10 cellular contexts compared by ENCODE assay signal in genomic region chr6:44221961-44222335, GRCh38. TPM values are rescaled to one million over a fixed set of nuclear protein-coding genes. Genes with fewer than 3 reads are reported as not detected.
DNase-seq lines count a peak whose midpoint lies in the region; ATAC-seq and TF ChIP-seq lines count a peak whose summit lies in the region.
"Had no signal": no experiment of that assay in that cellular context is flagged by ENCODE, and none has a peak within 500 bp of the region (broad histone marks: within the 10 kb centered on the region; RNA-seq: fewer than 3 reads in every experiment).

No MANE protein-coding gene starts in this region.

- RAD21 ChIA-PET in HCT116 (lab: Charles Lee; ENCODE audit: low non-redundant PET in 1 of 2, low total read pairs in 2 of 2, uncharacterized antibody in 2 of 2, unreplicated experiment in 2 of 2) = no interaction called here

- POLR2A ChIA-PET in HCT116 (lab: Charles Lee) = interaction anchor here (4.5 kb wide), 1 partner anchor 25 kb away, joined by 22 read pairs; the partner anchor contains the start of gene HSP90AB1

- peaks cover 0 to 5% of the 10 kb centered on the region in 2 experiments; a peak in 1 of 4 replicates for H3K36me3 ChIP-seq in HCT116 (ENCODE audit: control insufficient read depth in 1 of 2, insufficient read depth in 2 of 2, low read length in 2 of 2)
- no peaks in the 10 kb centered on the region for H3K36me3 ChIP-seq in SK-N-MC (ENCODE audit: insufficient read depth, low read length)
- H3K36me3 ChIP-seq in iPS-20b (ENCODE audit: insufficient read depth, low read depth, low read length) = peaks cover 3% of the 10 kb centered on the region; the same call in 1 of the 2 replicates
- H3K36me3 ChIP-seq in skeletal muscle tissue (ENCODE audit: control insufficient read depth in 3 of 3, insufficient read depth in 3 of 3, low read length in 3 of 3) = no peaks in the 10 kb centered on the region

- H3K4me3 ChIP-seq in HCT116 (replicated peaks in 1 of 2; ENCODE audit: low read depth in 1 of 2, low read length in 2 of 2) (no peak overlapping the region; a peak in 1 of 4 replicates), SK-N-MC (peak overlapping the region; percentile 12; the same call in 1 of the 2 replicates), iPS-20b (ENCODE audit: low read length) (0 out of 2 replicates have a peak overlapping the region, but pooled peaks have one; percentile 4), skeletal muscle tissue (ENCODE audit: low read length in 3 of 3) (peak overlapping the region in 2 of 3 donors; percentile 32 to 60)

- peaks cover 4% of the 10 kb centered on the region; the same call in 1 of the 2 replicates for H4K20me1 ChIP-seq in HCT116 (ENCODE audit: insufficient read depth)

- TF ChIP-seq CTCF in HCT116 (IDR thresholded peaks at IDR 0.05 in 2 of 3, conservative IDR thresholded peaks at IDR 0.05 in 1 of 3; ENCODE audit: borderline replicate concordance in 1 of 3, insufficient read depth in 1 of 3, low read depth in 2 of 3, low read length in 2 of 3) = no peak

- peaks cover 45 to 73% of the 10 kb centered on the region in 2 experiments for H3K4me1 ChIP-seq in HCT116 (ENCODE audit: control insufficient read depth in 1 of 2, insufficient read depth in 2 of 2, low read length in 2 of 2)
- peaks cover 48% of the 10 kb centered on the region for H3K4me1 ChIP-seq in iPS-20b (ENCODE audit: insufficient read depth, low read length)
- peaks cover 72 to 77% (median 74%) of the 10 kb centered on the region in 3 donors for H3K4me1 ChIP-seq in skeletal muscle tissue (ENCODE audit: control insufficient read depth in 3 of 3, insufficient read depth in 3 of 3, low read length in 3 of 3)

- ATAC-seq in HCT116 (no peak), GM21515 (IDR thresholded peaks at IDR 0.05; ENCODE audit: unreplicated experiment) (no peak)

- BruUV-seq in HCT116 (replicated peaks; lab: Mats Ljungman, UMichigan) = no TSS peak

- H3K27me3 ChIP-seq in HCT116 (ENCODE audit: insufficient read depth, low read length) = no peaks in the 10 kb centered on the region
- H3K27me3 ChIP-seq in iPS-20b (ENCODE audit: insufficient read depth, low read length) = peaks cover 3% of the 10 kb centered on the region
- H3K27me3 ChIP-seq in skeletal muscle tissue (ENCODE audit: control insufficient read depth in 3 of 3, insufficient read depth in 3 of 3, low read length in 3 of 3) = no peaks in the 10 kb centered on the region

- CTCF ChIA-PET in HCT116 (lab: Charles Lee) = interaction anchor here (0.6 to 3.7 kb wide), 10 partner anchors 8 to 49 kb away, joined by 3 to 22 read pairs (median 6); partner anchors contain the start of gene HSP90AB1

- intact Hi-C loops in HCT116 (cut with micrococcal nuclease) = no loop called here

- DNase-seq in HCT116 (ENCODE audit: low read depth, low spot score) (no peak), SK-N-MC (ENCODE audit: low read depth, low spot score) (no peak), NCI-H524 (lab: John Stamatoyannopoulos, UW) (no peak), NCI-H82 treated with DMSO at 0.1 percent for 48 hours (lab: John Stamatoyannopoulos, UW; ENCODE audit: unreplicated experiment) (no peak)
- DNase-seq in NK-92 treated with Interleukin-12 subunit alpha and Interleukin-12 subunit beta, amount 100 ng/mL, for 24 hours (lab: John Stamatoyannopoulos, UW) = no peak
- DNase-seq: NCI-H2227 treated with DMSO at 0.1 percent for 48 hours had no signal

- no peaks in the 10 kb centered on the region for H3K9me2 ChIP-seq in HCT116 (ENCODE audit: insufficient read depth)

- peaks cover 34% of the 10 kb centered on the region for H3K79me2 ChIP-seq in HCT116 (ENCODE audit: insufficient read depth, low read length)

- H2AFZ ChIP-seq in HCT116 (ENCODE audit: low read depth, low read length, poor library complexity, severe bottlenecking) = no peak overlapping the region

- TF ChIP-seq RAD21 in HCT116 (IDR thresholded peaks at IDR 0.05; ENCODE audit: low read depth) = no peak

- TF ChIP-seq POLR2A in HCT116 (IDR thresholded peaks at IDR 0.05; ENCODE audit: borderline replicate concordance, extremely low read depth, insufficient read depth, insufficient read length) = no peak

- H3K9ac ChIP-seq in HCT116 (ENCODE audit: low read length) (peak overlapping the region; percentile 41), SK-N-MC (ENCODE audit: insufficient read length) (no peak overlapping the region), iPS-20b (ENCODE audit: low read depth, low read length) (peak overlapping the region; percentile 63; the same call in 1 of the 2 replicates), skeletal muscle tissue (ENCODE audit: low read depth in 1 of 3, low read length in 3 of 3) (peak overlapping the region; percentile 27 to 80 (median 74))

- H3K9me3 ChIP-seq in HCT116 (ENCODE audit: control insufficient read depth in 1 of 2, insufficient read depth in 1 of 2, low read depth in 1 of 2, low read length in 2 of 2) (no peaks in the 10 kb centered on the region), SK-N-MC (ENCODE audit: low read depth, low read length) (no peaks in the 10 kb centered on the region), iPS-20b (ENCODE audit: insufficient read depth, low read depth, low read length) (no peaks in the 10 kb centered on the region), skeletal muscle tissue (ENCODE audit: control insufficient read depth in 3 of 3, low read length in 3 of 3) (no peaks in the 10 kb centered on the region)

- H3K27ac ChIP-seq in HCT116 (ENCODE audit: low read depth, low read length) (peak overlapping the region; percentile 5; the same call in 1 of the 2 replicates), SK-N-MC (peak overlapping the region; percentile 75), iPS-20b (ENCODE audit: low read length) (no peak overlapping the region), skeletal muscle tissue (ENCODE audit: low read depth, low read length) (peak overlapping the region; percentile 94)
- H3K27ac ChIP-seq: HL-60 had no signal

- H3K4me2 ChIP-seq in HCT116 (ENCODE audit: low read length) = peak overlapping the region; percentile 59

TF ChIP-seq in HCT116, 20 proteins besides CTCF, POLR2A, EP300 and RAD21 (continues in another document):
- TF ChIP-seq TCF7L2 (IDR thresholded peaks at IDR 0.05; ENCODE audit: borderline replicate concordance, extremely low read depth, insufficient read depth, insufficient read length) = no peak
- TF ChIP-seq, protein P1, sequence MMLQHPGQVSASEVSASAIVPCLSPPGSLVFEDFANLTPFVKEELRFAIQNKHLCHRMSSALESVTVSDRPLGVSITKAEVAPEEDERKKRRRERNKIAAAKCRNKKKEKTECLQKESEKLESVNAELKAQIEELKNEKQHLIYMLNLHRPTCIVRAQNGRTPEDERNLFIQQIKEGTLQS (IDR thresholded peaks at IDR 0.05) = no peak
- TF ChIP-seq SIN3A (IDR thresholded peaks at IDR 0.05; ENCODE audit: low read depth) = no peak
- no peak for TF ChIP-seq ZBTB33 (IDR thresholded peaks at IDR 0.05; ENCODE audit: extremely low read depth, insufficient replicate concordance, low read length)
- TF ChIP-seq ZNF274 (IDR thresholded peaks at IDR 0.05; ENCODE audit: low read depth, low read length) = no peak
- no peak for TF ChIP-seq YY1 (IDR thresholded peaks at IDR 0.05; ENCODE audit: extremely low read depth, insufficient replicate concordance, low read depth, low read length)
- TF ChIP-seq JUND (IDR thresholded peaks at IDR 0.05) = no peak
- no peak for TF ChIP-seq SP1 (IDR thresholded peaks at IDR 0.05; ENCODE audit: low read depth)
- TF ChIP-seq ELF1 (IDR thresholded peaks at IDR 0.05; ENCODE audit: borderline replicate concordance, low read depth) = no peak
- no peak for TF ChIP-seq CBX3 (IDR thresholded peaks at IDR 0.05; ENCODE audit: low read depth)
- no peak for TF ChIP-seq POLR2AphosphoS5 (IDR thresholded peaks at IDR 0.05; ENCODE audit: low read depth, low read length)
- TF ChIP-seq FOSL1 (IDR thresholded peaks at IDR 0.05; ENCODE audit: low read depth) = no peak
- no peak for TF ChIP-seq SRF (IDR thresholded peaks at IDR 0.05; ENCODE audit: low read depth)
- no peak for TF ChIP-seq ZFX (IDR thresholded peaks at IDR 0.05)
- no peak for TF ChIP-seq CEBPB (IDR thresholded peaks at IDR 0.05; ENCODE audit: low read depth)
- no peak for TF ChIP-seq EZH2phosphoT487 (IDR thresholded peaks at IDR 0.05; ENCODE audit: borderline replicate concordance)
- TF ChIP-seq EGR1 (IDR thresholded peaks at IDR 0.05; ENCODE audit: low read depth) = no peak
- no peak for TF ChIP-seq EZH2 (IDR thresholded peaks at IDR 0.05)

RNA-seq across cellular contexts. Expression of gene SLC29A1, which starts 1.4 kb away (rescaled TPM):
- total RNA-seq in HCT116 (2021; ENCODE audit: unreplicated experiment) (67.6 TPM), skeletal muscle tissue (14.6 TPM)
- polyA plus RNA-seq in HCT116 (2012) = 60.2 and 73.6 TPM in 2 replicates

RNA-seq across cellular contexts. Expression of gene MYMX, which starts 5.2 kb away (rescaled TPM):
- total RNA-seq in HCT116 (2021; ENCODE audit: unreplicated experiment) (not detected), skeletal muscle tissue (7.3 TPM)
- polyA plus RNA-seq in HCT116 (2012) = 0.13 TPM in 1 of 2 replicates, not detected in the other

RNA-seq across cellular contexts. Expression of gene HSP90AB1, which starts 25.0 kb away (rescaled TPM):
- 2,554 TPM for total RNA-seq in HCT116 (2021; ENCODE audit: unreplicated experiment)
- 1,463 and 1,823 TPM in 2 replicates for polyA plus RNA-seq in HCT116 (2012)
- total RNA-seq in skeletal muscle tissue = 474 TPM

RNA-seq across cellular contexts. Expression of gene SLC35B2, which starts 35.4 kb away (rescaled TPM):
- total RNA-seq in HCT116 (2021; ENCODE audit: unreplicated experiment) = 50.5 TPM
- 35.2 and 47.5 TPM in 2 replicates for polyA plus RNA-seq in HCT116 (2012)
- 26.1 TPM for total RNA-seq in skeletal muscle tissue

RNA-seq across cellular contexts. Expression of gene NFKBIE, which starts 43.4 kb away (rescaled TPM):
- total RNA-seq in HCT116 (2021; ENCODE audit: unreplicated experiment) (7.6 TPM), skeletal muscle tissue (6.3 TPM)
- polyA plus RNA-seq in HCT116 (2012) = 6.2 and 8.2 TPM in 2 replicates

Comparison
In these comparisons a context has a peak if more than half of its experiments do, and no peak if none do; other contexts are left out.
1. H3K4me3 ChIP-seq: peak in SK-N-MC (single experiment), iPS-20b (single experiment) and skeletal muscle tissue (2 of 3); none in HCT116 (0 of 2).